In genomic region chr4:116413222-116413621, GRCh38 we compare ENCODE assay signal across 12 cellular contexts.
"Had no signal": no experiment of that assay in that cellular context is flagged by ENCODE, and none has a peak within 500 bp of the region (broad histone marks: within the 10 kb centered on the region; RNA-seq: fewer than 3 reads in every experiment).

No MANE protein-coding gene starts in this region.

- H3K9me3 ChIP-seq: body of pancreas, esophagus squamous epithelium, thyroid gland had no signal

- ATAC-seq: activated CD8-positive, alpha-beta memory T cell treated with anti-CD3 and anti-CD28 coated beads, Interleukin-2, amount 10 ng/mL, durations not matched to agents 7 days and 5 days; body of pancreas; effector memory CD8-positive, alpha-beta T cell; left ventricle myocardium superior; WTC11 had no signal

- H3K27me3 ChIP-seq: body of pancreas, esophagus squamous epithelium, thyroid gland had no signal

- H3K27ac ChIP-seq: body of pancreas, esophagus squamous epithelium, thyroid gland had no signal

- H3K4me1 ChIP-seq: body of pancreas, esophagus squamous epithelium, thyroid gland had no signal

- H3K36me3 ChIP-seq: esophagus squamous epithelium, thyroid gland had no signal

- H3K4me3 ChIP-seq: body of pancreas, esophagus squamous epithelium, thyroid gland had no signal

- DNase-seq: activated CD4-positive, alpha-beta memory T cell treated with anti-CD3 and anti-CD28 coated beads, Interleukin-2, amount 10 ng/mL, durations not matched to agents 7 days and 5 days; activated CD4-positive, alpha-beta T cell treated with anti-CD3 and anti-CD28 coated beads for 48 hours; activated CD8-positive, alpha-beta memory T cell treated with anti-CD3 and anti-CD28 coated beads, Interleukin-2, amount 10 ng/mL, durations not matched to agents 7 days and 5 days; body of pancreas; effector memory CD8-positive, alpha-beta T cell; esophagus squamous epithelium; left ventricle myocardium superior; retina; stimulated activated CD4-positive, alpha-beta T cell treated with anti-CD3 and anti-CD28 coated beads, Interleukin-2, amount 100 ng/mL, for 24 hours; stimulated activated naive CD4-positive, alpha-beta T cell treated with Interleukin-2 at 50 U/mL for 16 hours; thyroid gland had no signal
